ENCODE assay signal across 1 cellular context in genomic region chr13:93320942-93321341, GRCh38.
TF ChIP-seq lines count a peak whose summit lies in the region.

No MANE protein-coding gene starts in this region.

TF ChIP-seq in HEK293T, 16 proteins besides CTCF, POLR2A, EP300 and RAD21:
- TF ChIP-seq PKNOX1 (IDR thresholded peaks at IDR 0.05) (peak; percentile 85), SP1 (IDR thresholded peaks at IDR 0.05) (no peak)
TF ChIP-seq in HEK293T: peak in this region for 1.
